ENCODE assay signal across 32 cellular contexts in the genomic region with DNA sequence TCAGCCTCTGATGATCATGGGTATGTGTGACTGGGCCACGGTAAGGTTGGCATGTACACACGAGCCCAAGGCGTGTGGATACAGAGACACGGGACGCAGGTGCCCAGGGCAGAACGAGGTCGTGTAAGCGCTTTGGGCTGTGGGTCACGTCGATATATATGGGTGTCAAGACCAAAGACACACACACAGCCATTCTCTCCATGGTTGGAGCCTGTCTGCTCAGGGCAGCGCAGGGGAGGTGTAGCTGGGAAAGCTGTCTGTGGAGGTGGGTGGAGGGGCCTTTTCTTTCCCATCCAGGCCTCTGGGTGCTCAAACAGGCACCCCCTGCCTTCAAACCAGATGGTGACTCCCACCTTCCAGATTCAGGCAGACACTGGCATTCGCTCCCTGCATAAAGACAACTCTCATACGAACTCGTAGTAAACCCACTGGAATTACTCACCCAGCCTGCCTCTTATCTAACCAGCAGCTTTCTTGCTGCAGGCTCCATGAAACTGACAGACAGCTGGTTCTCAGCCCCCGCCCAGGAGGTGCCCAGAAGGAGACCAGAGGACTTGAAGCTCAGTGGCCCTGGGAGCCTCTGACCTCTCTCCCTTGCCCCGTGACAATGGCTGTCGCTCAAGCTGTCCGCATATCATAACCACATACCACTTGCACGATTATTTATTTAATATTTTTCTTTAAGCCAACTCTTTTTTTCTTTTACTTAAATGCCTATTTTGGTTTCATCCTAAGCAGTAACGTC.
"Had no signal": no experiment of that assay in that cellular context is flagged by ENCODE, and none has a peak within 500 bp of the region (broad histone marks: within the 10 kb centered on the region; RNA-seq: fewer than 3 reads in every experiment).

No MANE protein-coding gene starts in this region.

- H3K36me3 ChIP-seq: breast epithelium, cardiac muscle cell, colonic mucosa, esophagus squamous epithelium, gastroesophageal sphincter had no signal

- DNase-seq: activated CD4-positive, alpha-beta memory T cell treated with anti-CD3 and anti-CD28 coated beads for 36 hours; activated CD4-positive, alpha-beta T cell treated with anti-CD3 and anti-CD28 coated beads for 36 hours; activated CD4-positive, alpha-beta T cell treated with anti-CD3 and anti-CD28 coated beads, Interleukin-2, amount 10 ng/mL, durations not matched to agents 24 days and 14 days; activated CD4-positive, CD25-positive, alpha-beta regulatory T cell; activated CD4-positive, CD25-positive, alpha-beta regulatory T cell treated with anti-CD3 and anti-CD28 coated beads, Interleukin-2, amount 50 U/mL, for 72 hours; activated CD8-positive, alpha-beta memory T cell treated with anti-CD3 and anti-CD28 coated beads, Interleukin-2, amount 10 ng/mL, durations not matched to agents 7 days and 5 days; activated CD8-positive, alpha-beta memory T cell treated with anti-CD3 and anti-CD28 coated beads, Interleukin-2, amount 50 U/mL, for 4 hours; activated CD8-positive, alpha-beta T cell treated with anti-CD3 and anti-CD28 coated beads, Interleukin-2, amount 10 ng/mL, durations not matched to agents 7 days and 5 days; activated gamma-delta T cell; activated naive CD4-positive, alpha-beta T cell; activated naive CD4-positive, alpha-beta T cell treated with anti-CD3 and anti-CD28 coated beads, Interleukin-2, amount 10 ng/mL, durations not matched to agents 7 days and 5 days; activated naive CD8-positive, alpha-beta T cell treated with anti-CD3 and anti-CD28 coated beads, Interleukin-2, amount 10 ng/mL, durations not matched to agents 7 days and 5 days; activated T-cell treated with anti-CD3 and anti-CD28 coated beads, Interleukin-2, amount 50 U/mL, for 1 hour; activated T-cell treated with anti-CD3 and anti-CD28 coated beads, Interleukin-2, amount 50 U/mL, for 48 hours; amniotic stem cell; central memory CD4-positive, alpha-beta T cell; cerebellar nuclear complex; colonic mucosa; effector CD8-positive, alpha-beta T cell; esophagus squamous epithelium; foreskin melanocyte; T-helper 2 cell had no signal

- H3K9me3 Mint-ChIP-seq: activated CD4-positive, alpha-beta memory T cell treated with anti-CD3 and anti-CD28 coated beads for 36 hours; activated CD4-positive, alpha-beta T cell treated with anti-CD3 and anti-CD28 coated beads, Interleukin-2, amount 10 ng/mL, durations not matched to agents 24 days and 14 days; activated naive CD4-positive, alpha-beta T cell treated with anti-CD3 and anti-CD28 coated beads, Interleukin-2, amount 10 ng/mL, durations not matched to agents 7 days and 5 days; activated naive CD4-positive, alpha-beta T cell treated with anti-CD3 and anti-CD28 coated beads, Interleukin-2, amount 50 U/mL, for 72 hours; activated naive CD8-positive, alpha-beta T cell treated with anti-CD3 and anti-CD28 coated beads, Interleukin-2, amount 10 ng/mL, durations not matched to agents 7 days and 5 days; activated T-helper 1 cell treated with anti-CD3 and anti-CD28 coated beads, Interleukin-12 subunit alpha, Interleukin-12 subunit beta, Interleukin-2, Interleukin-4 antibody, amounts not matched to agents 30 ng/mL and 10 ng/mL and 1 ng/mL, durations not matched to agents 14 hours and 24 hours and 36 hours; activated T-helper 2 cell treated with anti-CD3 and anti-CD28 coated beads, Interferon-gamma antibody, Interleukin-2, Interleukin-4, amounts not matched to agents 10 μg/mL and 5 μg/mL and 100 μg/mL, durations not matched to agents 14 hours and 24 hours and 36 hours had no signal

- H3K27ac ChIP-seq: breast epithelium, cardiac muscle cell, colonic mucosa, epithelial cell of prostate, esophagus squamous epithelium, gastroesophageal sphincter had no signal

- H3K4me1 Mint-ChIP-seq: activated CD4-positive, alpha-beta T cell treated with anti-CD3 and anti-CD28 coated beads for 36 hours; activated CD4-positive, alpha-beta T cell treated with anti-CD3 and anti-CD28 coated beads, Interleukin-2, amount 10 ng/mL, durations not matched to agents 24 days and 14 days; activated CD8-positive, alpha-beta memory T cell treated with anti-CD3 and anti-CD28 coated beads, Interleukin-2, amount 10 ng/mL, durations not matched to agents 7 days and 5 days; activated naive CD4-positive, alpha-beta T cell treated with anti-CD3 and anti-CD28 coated beads, Interleukin-2, amount 10 ng/mL, durations not matched to agents 7 days and 5 days; activated naive CD8-positive, alpha-beta T cell treated with anti-CD3 and anti-CD28 coated beads, Interleukin-2, amount 10 ng/mL, durations not matched to agents 7 days and 5 days had no signal

- H3K9me3 ChIP-seq: breast epithelium, colonic mucosa, esophagus squamous epithelium, gastroesophageal sphincter had no signal

- ATAC-seq: activated CD4-positive, alpha-beta T cell treated with anti-CD3 and anti-CD28 coated beads for 36 hours; activated CD8-positive, alpha-beta memory T cell treated with anti-CD3 and anti-CD28 coated beads, Interleukin-2, amount 10 ng/mL, durations not matched to agents 7 days and 5 days; activated CD8-positive, alpha-beta T cell treated with anti-CD3 and anti-CD28 coated beads, Interleukin-2, amount 10 ng/mL, durations not matched to agents 7 days and 5 days; activated naive CD4-positive, alpha-beta T cell treated with anti-CD3 and anti-CD28 coated beads, Interleukin-2, amount 50 U/mL, for 72 hours; gastroesophageal sphincter had no signal

- H3K36me3 Mint-ChIP-seq: activated CD4-positive, alpha-beta memory T cell treated with anti-CD3 and anti-CD28 coated beads for 36 hours; activated CD8-positive, alpha-beta memory T cell treated with anti-CD3 and anti-CD28 coated beads, Interleukin-2, amount 10 ng/mL, durations not matched to agents 7 days and 5 days; activated naive CD4-positive, alpha-beta T cell treated with anti-CD3 and anti-CD28 coated beads, Interleukin-2, amount 10 ng/mL, durations not matched to agents 7 days and 5 days; activated naive CD4-positive, alpha-beta T cell treated with anti-CD3 and anti-CD28 coated beads, Interleukin-2, amount 50 U/mL, for 72 hours; activated naive CD8-positive, alpha-beta T cell treated with anti-CD3 and anti-CD28 coated beads, Interleukin-2, amount 10 ng/mL, durations not matched to agents 7 days and 5 days had no signal

- H3K4me1 ChIP-seq: breast epithelium, colonic mucosa, esophagus squamous epithelium, gastroesophageal sphincter had no signal

- FAIRE-seq: astrocyte, endometrium, endothelial cell of umbilical vein had no signal

- H3K27ac Mint-ChIP-seq: activated CD4-positive, alpha-beta memory T cell treated with anti-CD3 and anti-CD28 coated beads for 36 hours; activated CD4-positive, alpha-beta T cell treated with anti-CD3 and anti-CD28 coated beads for 36 hours; activated CD4-positive, alpha-beta T cell treated with anti-CD3 and anti-CD28 coated beads, Interleukin-2, amount 10 ng/mL, durations not matched to agents 24 days and 14 days; activated CD8-positive, alpha-beta memory T cell treated with anti-CD3 and anti-CD28 coated beads, Interleukin-2, amount 10 ng/mL, durations not matched to agents 7 days and 5 days; activated CD8-positive, alpha-beta T cell treated with anti-CD3 and anti-CD28 coated beads, Interleukin-2, amount 10 ng/mL, durations not matched to agents 7 days and 5 days; activated naive CD4-positive, alpha-beta T cell treated with anti-CD3 and anti-CD28 coated beads, Interleukin-2, amount 10 ng/mL, durations not matched to agents 7 days and 5 days; activated naive CD4-positive, alpha-beta T cell treated with anti-CD3 and anti-CD28 coated beads, Interleukin-2, amount 50 U/mL, for 72 hours; activated naive CD8-positive, alpha-beta T cell treated with anti-CD3 and anti-CD28 coated beads, Interleukin-2, amount 10 ng/mL, durations not matched to agents 7 days and 5 days; activated T-helper 1 cell treated with anti-CD3 and anti-CD28 coated beads, Interleukin-12 subunit alpha, Interleukin-12 subunit beta, Interleukin-2, Interleukin-4 antibody, amounts not matched to agents 30 ng/mL and 10 ng/mL and 1 ng/mL, durations not matched to agents 14 hours and 24 hours and 36 hours; activated T-helper 2 cell treated with anti-CD3 and anti-CD28 coated beads, Interferon-gamma antibody, Interleukin-2, Interleukin-4, amounts not matched to agents 10 μg/mL and 5 μg/mL and 100 μg/mL, durations not matched to agents 14 hours and 24 hours and 36 hours had no signal

- H3K4me3 Mint-ChIP-seq: activated CD4-positive, alpha-beta memory T cell treated with anti-CD3 and anti-CD28 coated beads for 36 hours; activated CD4-positive, alpha-beta T cell treated with anti-CD3 and anti-CD28 coated beads for 36 hours; activated CD4-positive, alpha-beta T cell treated with anti-CD3 and anti-CD28 coated beads, Interleukin-2, amount 10 ng/mL, durations not matched to agents 24 days and 14 days; activated CD8-positive, alpha-beta memory T cell treated with anti-CD3 and anti-CD28 coated beads, Interleukin-2, amount 10 ng/mL, durations not matched to agents 7 days and 5 days; activated CD8-positive, alpha-beta T cell treated with anti-CD3 and anti-CD28 coated beads, Interleukin-2, amount 10 ng/mL, durations not matched to agents 7 days and 5 days; activated naive CD4-positive, alpha-beta T cell treated with anti-CD3 and anti-CD28 coated beads, Interleukin-2, amount 10 ng/mL, durations not matched to agents 7 days and 5 days; activated naive CD8-positive, alpha-beta T cell treated with anti-CD3 and anti-CD28 coated beads, Interleukin-2, amount 10 ng/mL, durations not matched to agents 7 days and 5 days; activated T-helper 1 cell treated with anti-CD3 and anti-CD28 coated beads, Interleukin-12 subunit alpha, Interleukin-12 subunit beta, Interleukin-2, Interleukin-4 antibody, amounts not matched to agents 30 ng/mL and 10 ng/mL and 1 ng/mL, durations not matched to agents 14 hours and 24 hours and 36 hours had no signal

- H3K27me3 ChIP-seq: breast epithelium, cardiac muscle cell, colonic mucosa, esophagus squamous epithelium had no signal

- H3K27me3 Mint-ChIP-seq: activated CD4-positive, alpha-beta memory T cell treated with anti-CD3 and anti-CD28 coated beads for 36 hours; activated CD4-positive, alpha-beta T cell treated with anti-CD3 and anti-CD28 coated beads for 36 hours; activated CD4-positive, alpha-beta T cell treated with anti-CD3 and anti-CD28 coated beads, Interleukin-2, amount 10 ng/mL, durations not matched to agents 24 days and 14 days; activated CD8-positive, alpha-beta memory T cell treated with anti-CD3 and anti-CD28 coated beads, Interleukin-2, amount 10 ng/mL, durations not matched to agents 7 days and 5 days; activated naive CD4-positive, alpha-beta T cell treated with anti-CD3 and anti-CD28 coated beads, Interleukin-2, amount 10 ng/mL, durations not matched to agents 7 days and 5 days; activated naive CD8-positive, alpha-beta T cell treated with anti-CD3 and anti-CD28 coated beads, Interleukin-2, amount 10 ng/mL, durations not matched to agents 7 days and 5 days had no signal

- H3K4me3 ChIP-seq: breast epithelium, cardiac muscle cell, colonic mucosa, esophagus squamous epithelium, gastroesophageal sphincter had no signal
